10 cellular contexts compared by ENCODE assay signal in genomic region chr9:130183133-130183762, GRCh38. TPM values are rescaled to one million over a fixed set of nuclear protein-coding genes. Genes with fewer than 3 reads are reported as not detected.
DNase-seq lines count a peak whose midpoint lies in the region; ATAC-seq and TF ChIP-seq lines count a peak whose summit lies in the region.
"Had no signal": no experiment of that assay in that cellular context is flagged by ENCODE, and none has a peak within 500 bp of the region (broad histone marks: within the 10 kb centered on the region; RNA-seq: fewer than 3 reads in every experiment).

No MANE protein-coding gene starts in this region.

- intact Hi-C loops in gastrocnemius medialis (cut with DNase I; ENCODE audit: low total_unique reads), result no loop called here

- peaks cover 4% of the 10 kb centered on the region for H3K36me3 Mint-ChIP-seq in endothelial cell (ENCODE audit: low read depth, unreplicated experiment)
- peaks cover 3% of the 10 kb centered on the region for H3K36me3 Mint-ChIP-seq in nephron (ENCODE audit: low read depth)
- H3K36me3 Mint-ChIP-seq in T-helper 17 cell (ENCODE audit: low read depth), result no peaks in the 10 kb centered on the region

- H3K4me3 ChIP-seq in gastrocnemius medialis, result no peak overlapping the region
- H3K4me3 ChIP-seq: lung had no signal

- TF ChIP-seq CTCF in endothelial cell (IDR thresholded peaks at IDR 0.05; ENCODE audit: unreplicated experiment), result no peak
- no peak for TF ChIP-seq CTCF in nephron (IDR thresholded peaks at IDR 0.05; ENCODE audit: unreplicated experiment in 3 of 3)
- no peak for TF ChIP-seq CTCF in gastrocnemius medialis (IDR thresholded peaks at IDR 0.05 in 4 of 5, conservative IDR thresholded peaks at IDR 0.05 in 1 of 5)

- peaks cover 4% of the 10 kb centered on the region for H3K27me3 Mint-ChIP-seq in endothelial cell (ENCODE audit: unreplicated experiment)
- no peaks in the 10 kb centered on the region for H3K27me3 Mint-ChIP-seq in nephron (ENCODE audit: low read depth)
- no peaks in the 10 kb centered on the region for H3K27me3 Mint-ChIP-seq in T-helper 17 cell

- no peaks in the 10 kb centered on the region for H3K36me3 ChIP-seq in gastrocnemius medialis

- H3K4me1 ChIP-seq in gastrocnemius medialis, result no peaks in the 10 kb centered on the region

- TF ChIP-seq POLR2A in gastrocnemius medialis (IDR thresholded peaks at IDR 0.05), result no peak

- no peaks in the 10 kb centered on the region for H3K27me3 ChIP-seq in gastrocnemius medialis

- no peak overlapping the region for H3K27ac ChIP-seq in gastrocnemius medialis

- in situ Hi-C loops in gastrocnemius medialis (cut with MboI; ENCODE audit: low sequenced_read_pairs in 4 of 4), result no loop called here

- H3K27ac Mint-ChIP-seq in endothelial cell (ENCODE audit: unreplicated experiment), result peak overlapping the region; percentile 67
- H3K27ac Mint-ChIP-seq in nephron, result peak overlapping the region; percentile 76 to 92 (median 90)
- no peak overlapping the region for H3K27ac Mint-ChIP-seq in T-helper 17 cell

- no peaks in the 10 kb centered on the region for H3K9me3 Mint-ChIP-seq in endothelial cell (ENCODE audit: unreplicated experiment)
- no peaks in the 10 kb centered on the region for H3K9me3 Mint-ChIP-seq in nephron

- H3K4me1 Mint-ChIP-seq in endothelial cell (ENCODE audit: unreplicated experiment), result peaks cover 13% of the 10 kb centered on the region
- H3K4me1 Mint-ChIP-seq in nephron, result peaks cover 63% of the 10 kb centered on the region
- H3K4me1 Mint-ChIP-seq in T-helper 17 cell, result peaks cover 5% of the 10 kb centered on the region

- ATAC-seq in T-helper 17 cell, result no peak
- ATAC-seq in gastrocnemius medialis, result no peak

- H3K4me3 Mint-ChIP-seq in endothelial cell (ENCODE audit: unreplicated experiment) (no peak overlapping the region), nephron (peak overlapping the region in 1 of 3 experiments; percentile 29), T-helper 17 cell (no peak overlapping the region)

- H3K9me3 ChIP-seq in T-helper 17 cell (ENCODE audit: control insufficient read depth, low read length, poor library complexity, severe bottlenecking) (no peaks in the 10 kb centered on the region), gastrocnemius medialis (no peaks in the 10 kb centered on the region)

- DNase-seq in AG08396 (ENCODE audit: low spot score) (peak; percentile 92), MV-4-11 (lab: John Stamatoyannopoulos, UW) (peak; percentile 26), endothelial cell (ENCODE audit: low spot score) (no peak), T-helper 17 cell (no peak), NCI-H2196 treated with DMSO at 0.1 percent for 48 hours (lab: John Stamatoyannopoulos, UW; ENCODE audit: unreplicated experiment) (no peak), hippocampal formation (lab: John Stamatoyannopoulos, UW) (no peak), gastrocnemius medialis (no peak)
- DNase-seq: stimulated activated naive CD4-positive, alpha-beta T cell treated with Interleukin-2 at 50 U/mL for 16 hours had no signal

RNA-seq across cellular contexts. Expression of gene NCS1, which starts 11.0 kb away (rescaled TPM):
- total RNA-seq in endothelial cell (ENCODE audit: unreplicated experiment) (20.1 TPM), T-helper 17 cell (under 1 TPM; 0.12 to 0.31 TPM), gastrocnemius medialis (1 to 10 TPM; 2.1 to 4.6 (median 2.5) TPM)

Comparison
In these comparisons a context has a peak if more than half of its experiments do, and no peak if none do; other contexts are left out.
1. DNase-seq: peak in AG08396 (single experiment) and MV-4-11 (single experiment); none in endothelial cell (single experiment), T-helper 17 cell (0 of 3), NCI-H2196 treated with DMSO at 0.1 percent for 48 hours (single experiment), hippocampal formation (0 of 2) and gastrocnemius medialis (0 of 2).